Comparison of ENCODE assay signal across 12 cellular contexts in genomic region chr10:15123749-15124184, GRCh38. TPM values are rescaled to one million over a fixed set of nuclear protein-coding genes. Genes with fewer than 3 reads are reported as not detected.
DNase-seq lines count a peak whose midpoint lies in the region; ATAC-seq and TF ChIP-seq lines count a peak whose summit lies in the region.
"Had no signal": no experiment of that assay in that cellular context is flagged by ENCODE, and none has a peak within 500 bp of the region (broad histone marks: within the 10 kb centered on the region; RNA-seq: fewer than 3 reads in every experiment).

No MANE protein-coding gene starts in this region.

- POLR2A ChIA-PET in activated CD8-positive, alpha-beta T cell treated with anti-CD3 and anti-CD28 coated beads for 36 hours (lab: Charles Lee): interaction anchor here (1.1 to 1.4 kb wide), 2 partner anchors 25 to 26 kb away, joined by 3 to 6 read pairs; no protein-coding TSS in a partner anchor
- POLR2A ChIA-PET in activated CD8-positive, alpha-beta T cell treated with anti-CD3 and anti-CD28 coated beads, Interleukin-2, amount 10 ng/mL, durations not matched to agents 7 days and 5 days (lab: Charles Lee): no interaction called here

- no peak for DNase-seq in activated CD8-positive, alpha-beta T cell treated with anti-CD3 and anti-CD28 coated beads for 36 hours
- DNase-seq in activated CD8-positive, alpha-beta T cell treated with anti-CD3 and anti-CD28 coated beads, Interleukin-2, amount 10 ng/mL, durations not matched to agents 7 days and 5 days: no peak
- DNase-seq in LHCN-M2 (ENCODE audit: low read depth): peak; percentile 76
- peak; percentile 74 for DNase-seq in brain microvascular endothelial cell
- DNase-seq in renal cortical epithelial cell (ENCODE audit: low read depth): peak; percentile 13
- no peak for DNase-seq in Ammon's horn (ENCODE audit: low spot score)
- no peak for DNase-seq in activated gamma-delta T cell treated with Interleukin-2 at 50 U/mL for 16 hours
- DNase-seq: ACHN, GOT3, NCI-H1436 treated with DMSO at 0.1 percent for 48 hours had no signal

- H3K4me1 Mint-ChIP-seq in activated CD8-positive, alpha-beta T cell treated with anti-CD3 and anti-CD28 coated beads for 36 hours (ENCODE audit: low read depth): peaks cover 32% of the 10 kb centered on the region
- H3K4me1 Mint-ChIP-seq in activated CD8-positive, alpha-beta T cell treated with anti-CD3 and anti-CD28 coated beads, Interleukin-2, amount 10 ng/mL, durations not matched to agents 7 days and 5 days (ENCODE audit: low read depth): peaks cover 27% of the 10 kb centered on the region

- H3K27me3 ChIP-seq in brain microvascular endothelial cell (replicated peaks): no peaks in the 10 kb centered on the region

- ATAC-seq in activated CD8-positive, alpha-beta T cell treated with anti-CD3 and anti-CD28 coated beads for 36 hours: peak; percentile 64
- ATAC-seq in activated CD8-positive, alpha-beta T cell treated with anti-CD3 and anti-CD28 coated beads, Interleukin-2, amount 10 ng/mL, durations not matched to agents 7 days and 5 days: no peak
- ATAC-seq in GM21390 (IDR thresholded peaks at IDR 0.05; ENCODE audit: unreplicated experiment): no peak
- ATAC-seq: Right ventricle myocardium inferior had no signal

- H3K4me3 Mint-ChIP-seq in activated CD8-positive, alpha-beta T cell treated with anti-CD3 and anti-CD28 coated beads for 36 hours: no peak overlapping the region
- no peak overlapping the region for H3K4me3 Mint-ChIP-seq in activated CD8-positive, alpha-beta T cell treated with anti-CD3 and anti-CD28 coated beads, Interleukin-2, amount 10 ng/mL, durations not matched to agents 7 days and 5 days

- peak overlapping the region; percentile 90 for H3K27ac ChIP-seq in brain microvascular endothelial cell

- CTCF ChIA-PET in activated CD8-positive, alpha-beta T cell treated with anti-CD3 and anti-CD28 coated beads for 36 hours (lab: Charles Lee): interaction anchor here (0.6 to 3.3 kb wide), 5 partner anchors 14 to 238 kb away, joined by 3 to 11 read pairs (median 4); partner anchors contain the start of gene NMT2
- CTCF ChIA-PET in activated CD8-positive, alpha-beta T cell treated with anti-CD3 and anti-CD28 coated beads, Interleukin-2, amount 10 ng/mL, durations not matched to agents 7 days and 5 days (lab: Charles Lee): interaction anchor here (1.3 to 1.6 kb wide), 4 partner anchors 9 to 44 kb away, joined by 3 to 6 read pairs (median 4); no protein-coding TSS in a partner anchor

- no peak for TF ChIP-seq CTCF in activated CD8-positive, alpha-beta T cell treated with anti-CD3 and anti-CD28 coated beads for 36 hours (IDR thresholded peaks at IDR 0.05)
- no peak for TF ChIP-seq CTCF in brain microvascular endothelial cell (IDR thresholded peaks at IDR 0.05; ENCODE audit: low read depth, low read length, missing control alignments)

- H3K36me3 Mint-ChIP-seq in activated CD8-positive, alpha-beta T cell treated with anti-CD3 and anti-CD28 coated beads for 36 hours (ENCODE audit: low read depth): peaks cover 50% of the 10 kb centered on the region
- H3K36me3 Mint-ChIP-seq in activated CD8-positive, alpha-beta T cell treated with anti-CD3 and anti-CD28 coated beads, Interleukin-2, amount 10 ng/mL, durations not matched to agents 7 days and 5 days (ENCODE audit: low read depth): peaks cover 50% of the 10 kb centered on the region

- no peaks in the 10 kb centered on the region for H3K27me3 Mint-ChIP-seq in activated CD8-positive, alpha-beta T cell treated with anti-CD3 and anti-CD28 coated beads for 36 hours
- H3K27me3 Mint-ChIP-seq in activated CD8-positive, alpha-beta T cell treated with anti-CD3 and anti-CD28 coated beads, Interleukin-2, amount 10 ng/mL, durations not matched to agents 7 days and 5 days (ENCODE audit: low read depth): no peaks in the 10 kb centered on the region

- H3K27ac Mint-ChIP-seq in activated CD8-positive, alpha-beta T cell treated with anti-CD3 and anti-CD28 coated beads for 36 hours: peak overlapping the region; percentile 62
- no peak overlapping the region for H3K27ac Mint-ChIP-seq in activated CD8-positive, alpha-beta T cell treated with anti-CD3 and anti-CD28 coated beads, Interleukin-2, amount 10 ng/mL, durations not matched to agents 7 days and 5 days

- intact Hi-C loops in activated CD8-positive, alpha-beta T cell treated with anti-CD3 and anti-CD28 coated beads for 36 hours (cut with micrococcal nuclease): no loop called here

- in situ Hi-C loops in brain microvascular endothelial cell (cut with HindIII; ENCODE audit: low pct_ligation_motif_present, low sequenced_read_pairs): no loop called here

- no peaks in the 10 kb centered on the region for H3K9me3 Mint-ChIP-seq in activated CD8-positive, alpha-beta T cell treated with anti-CD3 and anti-CD28 coated beads for 36 hours
- no peaks in the 10 kb centered on the region for H3K9me3 Mint-ChIP-seq in activated CD8-positive, alpha-beta T cell treated with anti-CD3 and anti-CD28 coated beads, Interleukin-2, amount 10 ng/mL, durations not matched to agents 7 days and 5 days (ENCODE audit: insufficient read depth)

- H3K4me3 ChIP-seq in brain microvascular endothelial cell (ENCODE audit: low read depth, low read length): no peak overlapping the region

- H3K36me3 ChIP-seq in brain microvascular endothelial cell (replicated peaks): peaks cover 46% of the 10 kb centered on the region

RNA-seq across cellular contexts. Expression of gene RPP38, which starts 26.6 kb away (rescaled TPM):
- total RNA-seq in activated CD8-positive, alpha-beta T cell treated with anti-CD3 and anti-CD28 coated beads for 36 hours: 10 to 100 TPM; 16.2 to 24.2 TPM
- total RNA-seq in activated CD8-positive, alpha-beta T cell treated with anti-CD3 and anti-CD28 coated beads, Interleukin-2, amount 10 ng/mL, durations not matched to agents 7 days and 5 days: 10 to 100 TPM; 16.8 to 19.0 TPM
- total RNA-seq in LHCN-M2 (2014; rRNA removed) (14.3 and 15.1 TPM in 2 replicates), renal cortical epithelial cell (15.3 and 19.2 TPM in 2 replicates)
- polyA plus RNA-seq in LHCN-M2 (2012): 12.3 TPM

RNA-seq across cellular contexts. Expression of gene ACBD7, which starts 35.2 kb away (rescaled TPM):
- 1 to 10 TPM; 1.6 to 2.0 TPM for total RNA-seq in activated CD8-positive, alpha-beta T cell treated with anti-CD3 and anti-CD28 coated beads for 36 hours
- 1 to 10 TPM; 4.4 to 5.2 TPM for total RNA-seq in activated CD8-positive, alpha-beta T cell treated with anti-CD3 and anti-CD28 coated beads, Interleukin-2, amount 10 ng/mL, durations not matched to agents 7 days and 5 days
- total RNA-seq in LHCN-M2 (2014; rRNA removed) (2.0 and 2.1 TPM in 2 replicates), renal cortical epithelial cell (1.3 and 2.4 TPM in 2 replicates)
- polyA plus RNA-seq in LHCN-M2 (2012): 1.3 TPM
- total RNA-seq: Right ventricle myocardium inferior had no signal

RNA-seq across cellular contexts. Expression of gene NMT2, which starts 44.7 kb away (rescaled TPM):
- total RNA-seq in activated CD8-positive, alpha-beta T cell treated with anti-CD3 and anti-CD28 coated beads for 36 hours: 10 to 100 TPM; 15.9 to 16.2 TPM
- total RNA-seq in activated CD8-positive, alpha-beta T cell treated with anti-CD3 and anti-CD28 coated beads, Interleukin-2, amount 10 ng/mL, durations not matched to agents 7 days and 5 days: 10 to 100 TPM; 30.2 to 36.5 TPM
- total RNA-seq in LHCN-M2 (2014; rRNA removed): 44.8 and 50.3 TPM in 2 replicates
- polyA plus RNA-seq in LHCN-M2 (2012): 31.1 TPM
- 40.1 and 47.2 TPM in 2 replicates for total RNA-seq in renal cortical epithelial cell

Comparison
In these comparisons a context has a peak if more than half of its experiments do, and no peak if none do; other contexts are left out.
1. DNase-seq: peak in LHCN-M2 (single experiment), brain microvascular endothelial cell (single experiment) and renal cortical epithelial cell (single experiment); none in activated CD8-positive, alpha-beta T cell treated with anti-CD3 and anti-CD28 coated beads for 36 hours (single experiment), activated CD8-positive, alpha-beta T cell treated with anti-CD3 and anti-CD28 coated beads, Interleukin-2, amount 10 ng/mL, durations not matched to agents 7 days and 5 days (single experiment), Ammon's horn (single experiment) and activated gamma-delta T cell treated with Interleukin-2 at 50 U/mL for 16 hours (single experiment).